ENCODE assay signal across 10 cellular contexts in the genomic region with DNA sequence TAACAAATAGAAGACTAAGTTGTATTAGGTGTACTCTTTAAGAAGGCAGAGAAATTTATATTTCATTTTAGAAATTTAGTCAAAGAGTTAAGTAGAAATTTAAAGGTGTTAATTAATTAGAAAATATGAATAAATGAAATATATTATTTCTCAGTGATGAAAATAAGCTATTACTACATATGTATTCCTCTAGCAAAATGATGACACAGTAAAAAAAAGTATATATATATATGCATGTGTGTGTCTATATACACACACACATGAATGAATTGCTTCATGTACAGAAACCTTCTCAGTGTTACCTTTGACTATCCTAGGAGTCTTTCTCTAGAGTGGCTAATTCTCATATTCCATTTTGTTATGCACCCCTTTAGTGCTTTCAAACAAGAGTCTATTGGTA. TPM values are rescaled to one million over a fixed set of nuclear protein-coding genes. Genes with fewer than 3 reads are reported as not detected.
"Had no signal": no experiment of that assay in that cellular context is flagged by ENCODE, and none has a peak within 500 bp of the region (broad histone marks: within the 10 kb centered on the region; RNA-seq: fewer than 3 reads in every experiment).

No MANE protein-coding gene starts in this region.

- H3K9me3 ChIP-seq: HAP-1 had no signal

- H3K4me2 ChIP-seq: GM23338, KMS-11 had no signal

- ATAC-seq: GM23338, HCT116 had no signal

- H3K9ac ChIP-seq: KMS-11 had no signal

- FAIRE-seq: H1, HTR-8/SVneo had no signal

- H3K27ac ChIP-seq: KMS-11 had no signal

- H2AFZ ChIP-seq: GM23338 had no signal

- H3K4me1 ChIP-seq: HAP-1 had no signal

- DNase-seq: H7, HFFc6, KBM-7 had no signal

- H3K4me3 ChIP-seq: GM23338, HAP-1 had no signal

RNA-seq across cellular contexts. Expression of a gene that starts 35.1 kb away (rescaled TPM):
- total RNA-seq: HT-29 had no signal
- polyA plus RNA-seq: GM23338, H1 had no signal
